In genomic region chr5:28726815-28727214, GRCh38 we compare ENCODE assay signal across 21 cellular contexts.
"Had no signal": no experiment of that assay in that cellular context is flagged by ENCODE, and none has a peak within 500 bp of the region (broad histone marks: within the 10 kb centered on the region; RNA-seq: fewer than 3 reads in every experiment).

No MANE protein-coding gene starts in this region.

- H3K9me3 ChIP-seq: esophagus muscularis mucosa, left lung, right lobe of liver, thoracic aorta, tibial nerve, upper lobe of left lung had no signal

- H3K4me1 ChIP-seq: esophagus muscularis mucosa, heart right ventricle, left lung, neural progenitor cell, parathyroid adenoma, tibial nerve, upper lobe of left lung had no signal

- H3K79me2 ChIP-seq: parathyroid adenoma had no signal

- H3K9ac ChIP-seq: neural progenitor cell, parathyroid adenoma had no signal

- H2AFZ ChIP-seq: neural progenitor cell, parathyroid adenoma had no signal

- H3K4me2 ChIP-seq: neural progenitor cell had no signal

- H3K27me3 ChIP-seq: esophagus muscularis mucosa, heart right ventricle, left lung, neural progenitor cell, right lobe of liver, tibial nerve, upper lobe of left lung had no signal

- DNase-seq: cortex of kidney; foreskin melanocyte; glutamatergic neuron; heart right ventricle; hippocampal formation; left cardiac atrium; left lung; mesendoderm; midbrain; naive thymus-derived CD4-positive, alpha-beta T cell; right lobe of liver; small intestine; stimulated activated CD4-positive, alpha-beta T cell treated with anti-CD3 and anti-CD28 coated beads, Interleukin-15, amount 100 ng/mL, for 24 hours; stimulated activated CD4-positive, alpha-beta T cell treated with anti-CD3 and anti-CD28 coated beads, Interleukin-2, amount 100 ng/mL, for 48 hours; stimulated activated naive B cell treated with anti-CD40 and anti-IgM and Interleukin-4, amounts not matched to agents 10 μg/mL and 1 μg/mL and 100 μg/mL, for 72 hours; upper lobe of left lung had no signal

- H3K4me3 ChIP-seq: esophagus muscularis mucosa, heart right ventricle, left lung, neural progenitor cell, right lobe of liver, thoracic aorta, tibial nerve, upper lobe of left lung had no signal

- ATAC-seq: heart right ventricle; left cardiac atrium; left lung; naive thymus-derived CD4-positive, alpha-beta T cell; right lobe of liver; stimulated activated naive B cell treated with anti-CD40 and anti-IgM and Interleukin-4, amounts not matched to agents 10 μg/mL and 1 μg/mL and 100 μg/mL, for 72 hours had no signal

- H3K27ac ChIP-seq: esophagus muscularis mucosa, heart right ventricle, left lung, neural progenitor cell, parathyroid adenoma, right lobe of liver, thoracic aorta, tibial nerve, upper lobe of left lung had no signal

- H3K36me3 ChIP-seq: esophagus muscularis mucosa, heart right ventricle, left lung, neural progenitor cell, right lobe of liver, thoracic aorta, tibial nerve, upper lobe of left lung had no signal
